ENCODE assay signal across 22 cellular contexts in genomic region chr21:40015818-40016217, GRCh38.
"Had no signal": no experiment of that assay in that cellular context is flagged by ENCODE, and none has a peak within 500 bp of the region (broad histone marks: within the 10 kb centered on the region; RNA-seq: fewer than 3 reads in every experiment).

No MANE protein-coding gene starts in this region.

- H3K9me2 ChIP-seq: SK-N-SH had no signal

- ATAC-seq: Panc1, PC-3 had no signal

- H3K9ac ChIP-seq: SK-N-SH had no signal

- H3K9me3 ChIP-seq: SK-N-SH had no signal

- H3K4me2 ChIP-seq: SK-N-SH had no signal

- H3K27ac ChIP-seq: RWPE1 had no signal

- DNase-seq: KBM-7; NCI-H1092; NCI-H1105 treated with DMSO at 0.1 percent for 48 hours; NCI-H1417 treated with DMSO at 0.1 percent for 48 hours; NCI-H146; NCI-H1694 treated with DMSO at 0.1 percent for 48 hours; NCI-H1930; NCI-H2081; NCI-H2107; NCI-H226; NCI-H446; NCI-H510A; NCI-H524 treated with DMSO at 0.1 percent for 48 hours; NCI-H69; NCI-H774; NK-92 treated with Interleukin-12 subunit alpha and Interleukin-12 subunit beta, amount 100 ng/mL, for 24 hours; PC-3; SHP77; SK-N-SH; SW 1271 had no signal
